8 cellular contexts compared by ENCODE assay signal in genomic region chr12:15590180-15590826, GRCh38.
DNase-seq lines count a peak whose midpoint lies in the region; ATAC-seq and TF ChIP-seq lines count a peak whose summit lies in the region.

No MANE protein-coding gene starts in this region.

- TF ChIP-seq POLR2A in IMR-90 (IDR thresholded peaks at IDR 0.05; ENCODE audit: low read depth, low read length): no peak
- no peak for TF ChIP-seq POLR2A in transverse colon (IDR thresholded peaks at IDR 0.05)

- no peaks in the 10 kb centered on the region for H3K79me2 ChIP-seq in PC-3 (ENCODE audit: low read length)

- H4K20me1 ChIP-seq in IMR-90 (ENCODE audit: insufficient read depth, low read length): no peaks in the 10 kb centered on the region
- H4K20me1 ChIP-seq in PC-3 (ENCODE audit: low read length): no peaks in the 10 kb centered on the region

- 0 out of 2 replicates have a peak overlapping the region, but pooled peaks have one; percentile 42 for H3K14ac ChIP-seq in IMR-90 (replicated peaks; ENCODE audit: low read depth, low read length)

- peaks cover 9% of the 10 kb centered on the region for H3K4me1 Mint-ChIP-seq in activated T-helper 1 cell treated with anti-CD3 and anti-CD28 coated beads, Interleukin-12 subunit alpha, Interleukin-12 subunit beta, Interleukin-2, Interleukin-4 antibody, amounts not matched to agents 30 ng/mL and 10 ng/mL and 1 ng/mL, durations not matched to agents 14 hours and 24 hours and 36 hours (ENCODE audit: low read depth)
- H3K4me1 Mint-ChIP-seq in nephron progenitor cell: peaks cover 9% of the 10 kb centered on the region

- TF ChIP-seq RAD21 in IMR-90 (IDR thresholded peaks at IDR 0.05; ENCODE audit: low read length): peak; percentile 97

- H3K36me3 ChIP-seq in IMR-90 (ENCODE audit: control insufficient read depth, insufficient read depth, low read length) (no peaks in the 10 kb centered on the region), PC-3 (ENCODE audit: low read depth, low read length) (no peaks in the 10 kb centered on the region), transverse colon (no peaks in the 10 kb centered on the region)

- peak; percentile 65 for DNase-seq in Daoy (ENCODE audit: low read depth)
- peak; percentile 70 for DNase-seq in IMR-90
- peak; percentile 74 for DNase-seq in PC-3
- peak; percentile 42 for DNase-seq in activated T-helper 1 cell treated with anti-CD3 and anti-CD28 coated beads, Interleukin-12 subunit alpha, Interleukin-12 subunit beta, Interleukin-2, Interleukin-4 antibody, amounts not matched to agents 30 ng/mL and 10 ng/mL and 1 ng/mL, durations not matched to agents 14 hours and 24 hours and 36 hours (ENCODE audit: low spot score)
- DNase-seq in fibroblast of the aortic adventitia (ENCODE audit: low read depth): peak; percentile 85
- peak; percentile 43 for DNase-seq in nephron progenitor cell
- peak; percentile 43 for DNase-seq in transverse colon

- H3K4ac ChIP-seq in IMR-90 (ENCODE audit: low read depth, low read length): peak overlapping the region; percentile 66

- H3K9me3 Mint-ChIP-seq in activated T-helper 1 cell treated with anti-CD3 and anti-CD28 coated beads, Interleukin-12 subunit alpha, Interleukin-12 subunit beta, Interleukin-2, Interleukin-4 antibody, amounts not matched to agents 30 ng/mL and 10 ng/mL and 1 ng/mL, durations not matched to agents 14 hours and 24 hours and 36 hours: no peaks in the 10 kb centered on the region
- no peaks in the 10 kb centered on the region for H3K9me3 Mint-ChIP-seq in nephron progenitor cell

- H2BK120ac ChIP-seq in IMR-90 (ENCODE audit: low read depth, low read length): peak overlapping the region; percentile 79

- H3K23ac ChIP-seq in IMR-90 (ENCODE audit: low read depth, low read length): peak overlapping the region; percentile 57; the same call in 1 of the 2 replicates

- H3K9me3 ChIP-seq in IMR-90 (ENCODE audit: control insufficient read depth, insufficient read depth, low read length) (no peaks in the 10 kb centered on the region), PC-3 (ENCODE audit: low read length) (no peaks in the 10 kb centered on the region), transverse colon (no peaks in the 10 kb centered on the region)

- peaks cover 5% of the 10 kb centered on the region for H3K36me3 Mint-ChIP-seq in activated T-helper 1 cell treated with anti-CD3 and anti-CD28 coated beads, Interleukin-12 subunit alpha, Interleukin-12 subunit beta, Interleukin-2, Interleukin-4 antibody, amounts not matched to agents 30 ng/mL and 10 ng/mL and 1 ng/mL, durations not matched to agents 14 hours and 24 hours and 36 hours (ENCODE audit: low read depth)
- no peaks in the 10 kb centered on the region for H3K36me3 Mint-ChIP-seq in nephron progenitor cell (ENCODE audit: low read depth)

- H4K91ac ChIP-seq in IMR-90 (ENCODE audit: insufficient read depth, low read depth, low read length): peak overlapping the region; percentile 38; the same call in 1 of the 2 replicates

- H3K27ac ChIP-seq in IMR-90 (ENCODE audit: insufficient read depth, low read length): no peak overlapping the region
- H3K27ac ChIP-seq in PC-3 (ENCODE audit: low read length): peak overlapping the region; percentile 75
- peak overlapping the region; percentile 30 to 66 (median 46) for H3K27ac ChIP-seq in transverse colon

- peak overlapping the region; percentile 85 for H2AFZ ChIP-seq in IMR-90 (replicated peaks; ENCODE audit: low read length, poor library complexity)
- H2AFZ ChIP-seq in PC-3 (ENCODE audit: low read length): peak overlapping the region; percentile 87

- no peaks in the 10 kb centered on the region for H3K9me2 ChIP-seq in PC-3 (replicated peaks; ENCODE audit: low read length)

- H3K4me1 ChIP-seq in IMR-90 (ENCODE audit: control insufficient read depth, insufficient read depth, low read length) (no peaks in the 10 kb centered on the region), PC-3 (ENCODE audit: insufficient read depth, low read length) (peaks cover 30% of the 10 kb centered on the region), transverse colon (peaks cover 0 to 14% (median 3%) of the 10 kb centered on the region in 4 donors)

- H2BK20ac ChIP-seq in IMR-90 (ENCODE audit: low read depth, low read length): peak overlapping the region; percentile 69; the same call in 1 of the 2 replicates

- peak overlapping the region; percentile 88 for H3K4me2 ChIP-seq in IMR-90 (ENCODE audit: low read depth, low read length)
- peak overlapping the region; percentile 87 for H3K4me2 ChIP-seq in PC-3 (ENCODE audit: low read length)

- dilution Hi-C loops in IMR-90 (cut with HindIII; ENCODE audit: low sequenced_read_pairs, unreplicated experiment): no loop called here

- POLR2A ChIA-PET in IMR-90 (lab: Charles Lee; ENCODE audit: unreplicated experiment): no interaction called here
- POLR2A ChIA-PET in PC-3 (lab: Charles Lee; ENCODE audit: unreplicated experiment): no interaction called here

- peak overlapping the region; percentile 26; the same call in 1 of the 3 replicates for H2BK15ac ChIP-seq in IMR-90 (ENCODE audit: low read depth, low read length)

- peak overlapping the region; percentile 33 for H3K9ac ChIP-seq in IMR-90 (ENCODE audit: low read depth, low read length)
- peak overlapping the region; percentile 80 for H3K9ac ChIP-seq in PC-3 (ENCODE audit: low read length)

- H4K8ac ChIP-seq in IMR-90 (ENCODE audit: low read depth in 2 of 2, low read length in 2 of 2): peak overlapping the region in 1 of 2 experiments; percentile 89; a peak in 3 of 4 replicates

- H3K27me3 ChIP-seq in IMR-90 (ENCODE audit: control insufficient read depth, insufficient read depth, low read length): peaks cover 2% of the 10 kb centered on the region; the same call in 1 of the 2 replicates
- no peaks in the 10 kb centered on the region for H3K27me3 ChIP-seq in PC-3 (ENCODE audit: low read length)
- no peaks in the 10 kb centered on the region for H3K27me3 ChIP-seq in transverse colon

- H3K9me1 ChIP-seq in IMR-90 (ENCODE audit: insufficient read depth, low read length): no peaks in the 10 kb centered on the region

- BruUV-seq in IMR-90 (replicated peaks; lab: Mats Ljungman, UMichigan) (no TSS peak), PC-3 (replicated peaks; lab: Mats Ljungman, UMichigan) (no TSS peak)

- CTCF ChIA-PET in IMR-90 (lab: Yijun Ruan, JAX): interaction anchor here (0.5 to 2.0 kb wide), 9 partner anchors 26 to 317 kb away, joined by 3 to 12 read pairs (median 4); no protein-coding TSS in a partner anchor
- CTCF ChIA-PET in PC-3 (lab: Charles Lee): interaction anchor here (0.7 to 1.2 kb wide), 4 partner anchors 9 to 183 kb away, joined by 3 to 5 read pairs (median 4); no protein-coding TSS in a partner anchor

- peak overlapping the region; percentile 51 for H2BK5ac ChIP-seq in IMR-90 (ENCODE audit: low read depth, low read length, poor library complexity, severe bottlenecking)

- H3K56ac ChIP-seq in IMR-90 (ENCODE audit: extremely low read depth, insufficient read depth, low read length): no peak overlapping the region

- no peaks in the 10 kb centered on the region for H3K27me3 Mint-ChIP-seq in activated T-helper 1 cell treated with anti-CD3 and anti-CD28 coated beads, Interleukin-12 subunit alpha, Interleukin-12 subunit beta, Interleukin-2, Interleukin-4 antibody, amounts not matched to agents 30 ng/mL and 10 ng/mL and 1 ng/mL, durations not matched to agents 14 hours and 24 hours and 36 hours (ENCODE audit: insufficient read depth)
- H3K27me3 Mint-ChIP-seq in nephron progenitor cell (ENCODE audit: low read depth, poor library complexity): peaks cover 5% of the 10 kb centered on the region

- H3K27ac Mint-ChIP-seq in activated T-helper 1 cell treated with anti-CD3 and anti-CD28 coated beads, Interleukin-12 subunit alpha, Interleukin-12 subunit beta, Interleukin-2, Interleukin-4 antibody, amounts not matched to agents 30 ng/mL and 10 ng/mL and 1 ng/mL, durations not matched to agents 14 hours and 24 hours and 36 hours: no peak overlapping the region
- H3K27ac Mint-ChIP-seq in nephron progenitor cell: no peak overlapping the region

- no peak for TF ChIP-seq EP300 in transverse colon (IDR thresholded peaks at IDR 0.05; ENCODE audit: low read depth)

- no peak overlapping the region for H2AK5ac ChIP-seq in IMR-90 (ENCODE audit: low read depth, low read length)

- in situ Hi-C loops in IMR-90 (cut with MboI; ENCODE audit: low sequenced_read_pairs): no loop called here
- in situ Hi-C loops in transverse colon (cut with MboI; ENCODE audit: low pct_ligation_motif_present in 1 of 4, low pct_unique_long_range_greater_than_20kb in 1 of 4, low sequenced_read_pairs in 3 of 4): no loop called here

- no peak overlapping the region for H2AK9ac ChIP-seq in IMR-90 (replicated peaks; ENCODE audit: low read depth, low read length, poor library complexity)

- intact Hi-C loops in IMR-90 (cut with micrococcal nuclease): loop anchor here (1.0 to 5.0 kb wide), 3 partner anchors 198 to 307 kb away; no protein-coding TSS in a partner anchor
- intact Hi-C loops in PC-3 (cut with micrococcal nuclease): loop anchor here (1.0 to 5.0 kb wide), 4 partner anchors 37 to 266 kb away; no protein-coding TSS in a partner anchor
- intact Hi-C loops in activated T-helper 1 cell treated with anti-CD3 and anti-CD28 coated beads, Interleukin-12 subunit alpha, Interleukin-12 subunit beta, Interleukin-2, Interleukin-4 antibody, amounts not matched to agents 30 ng/mL and 10 ng/mL and 1 ng/mL, durations not matched to agents 14 hours and 24 hours and 36 hours (cut with micrococcal nuclease): loop anchor here (1.0 to 2.0 kb wide), 4 partner anchors 198 to 309 kb away; partner anchors contain the start of genes EPS8 and STRAP
- intact Hi-C loops in transverse colon (cut with DNase I; ENCODE audit: low total_unique reads): loop anchor here (2.0 kb wide), 1 partner anchor 266 kb away; no protein-coding TSS in a partner anchor

- H3F3A ChIP-seq in PC-3 (ENCODE audit: low read length, unreplicated experiment): no peaks in the 10 kb centered on the region

- H3K79me1 ChIP-seq in IMR-90 (ENCODE audit: low read depth in 1 of 2, low read length in 2 of 2): no peaks in the 10 kb centered on the region

- peak overlapping the region; percentile 72 for H3K4me3 Mint-ChIP-seq in activated T-helper 1 cell treated with anti-CD3 and anti-CD28 coated beads, Interleukin-12 subunit alpha, Interleukin-12 subunit beta, Interleukin-2, Interleukin-4 antibody, amounts not matched to agents 30 ng/mL and 10 ng/mL and 1 ng/mL, durations not matched to agents 14 hours and 24 hours and 36 hours
- H3K4me3 Mint-ChIP-seq in nephron progenitor cell: peak overlapping the region; percentile 78

- whole genome bisulfite sequencing in IMR-90 (ENCODE audit: extremely low coverage in 2 of 2, insufficient read length in 1 of 2), 2 experiments: 26% methylated on average over 5 of the region's 16 CpGs; no CpG with 5 or more reads in 1 of the 2 experiments
- 5 to 14% methylated on average over 8 to 16 of the region's 16 CpGs for WGBS in transverse colon (ENCODE audit: low coverage in 1 of 2), 2 donors

- peak overlapping the region; percentile 58; the same call in 1 of the 2 replicates for H3K18ac ChIP-seq in IMR-90 (ENCODE audit: low read depth, low read length)

- peak overlapping the region; percentile 27; the same call in 1 of the 2 replicates for H4K5ac ChIP-seq in IMR-90 (ENCODE audit: low read depth, low read length)

- ATAC-seq in GM21737 (IDR thresholded peaks at IDR 0.05; ENCODE audit: unreplicated experiment) (peak; percentile 82), IMR-90 (ENCODE audit: low read depth) (peak; percentile 97), PC-3 (peak; percentile 62)

- TF ChIP-seq CTCF in IMR-90 (conservative IDR thresholded peaks at IDR 0.05; ENCODE audit: low read depth, low read length) (peak; percentile 92), PC-3 (conservative IDR thresholded peaks at IDR 0.05; ENCODE audit: low read depth, low read length) (peak; percentile 85), fibroblast of the aortic adventitia (IDR thresholded peaks at IDR 0.05; ENCODE audit: insufficient read depth, low read length) (peak; percentile 89), nephron progenitor cell (IDR thresholded peaks at IDR 0.05) (peak; percentile 87), transverse colon (IDR thresholded peaks at IDR 0.05) (peak; percentile 84 to 96 (median 91))

- H3K4me3 ChIP-seq in IMR-90 (ENCODE audit: insufficient read depth, low read depth, low read length) (peak overlapping the region; percentile 37), PC-3 (ENCODE audit: low read length) (peak overlapping the region; percentile 67), fibroblast of the aortic adventitia (ENCODE audit: low read depth, low read length) (peak overlapping the region; percentile 57), transverse colon (peak overlapping the region in 2 of 4 donors; percentile 21 to 41)
